In the genomic region with DNA sequence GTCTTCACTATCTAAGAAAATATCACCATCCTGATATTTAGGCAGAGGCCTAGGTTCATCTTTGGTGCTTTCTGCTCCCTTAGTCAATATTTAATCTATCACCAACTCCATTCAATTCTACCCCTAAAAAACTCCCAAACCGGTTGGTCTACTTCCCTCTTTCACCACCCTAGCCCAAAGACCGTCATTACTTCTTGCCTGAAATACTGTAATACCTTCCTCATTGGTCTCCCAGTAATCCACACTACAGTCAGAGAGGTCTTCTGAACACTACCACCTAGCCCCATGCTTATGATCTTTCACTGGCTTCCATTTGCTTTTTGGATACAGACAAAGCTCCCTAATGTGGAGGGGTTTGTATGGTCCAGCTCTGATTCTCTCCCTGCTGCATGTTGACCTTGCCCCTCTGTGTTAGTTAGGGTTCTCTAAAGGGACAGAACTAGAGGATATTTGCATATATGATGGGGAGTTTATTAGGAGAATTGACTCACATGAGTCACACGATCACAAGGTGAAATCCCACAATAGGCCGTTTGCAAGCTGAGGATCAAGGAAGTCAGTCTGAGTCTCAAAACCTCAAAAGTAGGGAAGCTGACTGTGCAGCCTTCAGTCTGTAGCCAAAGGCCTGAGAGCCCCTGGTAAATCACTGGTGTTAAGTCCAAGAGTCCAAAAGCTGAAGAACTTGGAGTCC, we compare ENCODE assay signal across 17 cellular contexts. TPM values are rescaled to one million over a fixed set of nuclear protein-coding genes. Genes with fewer than 3 reads are reported as not detected.
A peak's percentile ranks its signal among the peaks of the same experiment; 100 is the strongest.
DNase-seq lines count a peak whose midpoint lies in the region; ATAC-seq, FAIRE-seq and TF ChIP-seq lines count a peak whose summit lies in the region.
"Had no signal": no experiment of that assay in that cellular context is flagged by ENCODE, and none has a peak within 500 bp of the region (broad histone marks: within the 10 kb centered on the region; RNA-seq: fewer than 3 reads in every experiment).

No MANE protein-coding gene starts in this region.

- no peaks in the 10 kb centered on the region for H3K4me1 Mint-ChIP-seq in natural killer cell
- H3K4me1 Mint-ChIP-seq: activated CD4-positive, alpha-beta T cell treated with anti-CD3 and anti-CD28 coated beads for 36 hours; mesothelial cell of epicardium had no signal

- no peaks in the 10 kb centered on the region for H3K9me3 ChIP-seq in keratinocyte (ENCODE audit: control insufficient read depth, low read depth, low read length)
- H3K9me3 ChIP-seq: SK-N-SH, thoracic aorta had no signal

- H3K9me3 Mint-ChIP-seq in natural killer cell: no peaks in the 10 kb centered on the region
- H3K9me3 Mint-ChIP-seq: activated T-cell treated with anti-CD3 and anti-CD28 coated beads, Interleukin-2, amount 50 U/mL, for 4 hours; CD8-positive, alpha-beta T cell; mesothelial cell of epicardium had no signal

- no peak overlapping the region for H3K4me3 Mint-ChIP-seq in natural killer cell
- H3K4me3 Mint-ChIP-seq: activated CD4-positive, alpha-beta T cell treated with anti-CD3 and anti-CD28 coated beads for 36 hours; activated T-cell treated with anti-CD3 and anti-CD28 coated beads, Interleukin-2, amount 50 U/mL, for 4 hours; CD8-positive, alpha-beta T cell; mesothelial cell of epicardium had no signal

- no peak for TF ChIP-seq POLR2A in GM12891 (IDR thresholded peaks at IDR 0.05; ENCODE audit: low read depth, low read length)

- intact Hi-C loops in natural killer cell (cut with micrococcal nuclease): no loop called here

- TF ChIP-seq CTCF in keratinocyte (optimal IDR thresholded peaks at IDR 0.05 in 1 of 3, IDR thresholded peaks at IDR 0.05 in 1 of 3, conservative IDR thresholded peaks at IDR 0.05 in 1 of 3; ENCODE audit: extremely low read depth in 1 of 3, insufficient read depth in 2 of 3, low read length in 3 of 3): no peak
- TF ChIP-seq CTCF in natural killer cell (IDR thresholded peaks at IDR 0.05): no peak

- H3K79me2 ChIP-seq in keratinocyte (ENCODE audit: control insufficient read depth, insufficient read depth, low read length): peaks cover 28% of the 10 kb centered on the region

- peak overlapping the region; percentile 18 for H3K4me2 ChIP-seq in keratinocyte (ENCODE audit: control insufficient read depth, extremely low read depth, insufficient read depth, low read depth, low read length)
- H3K4me2 ChIP-seq: SK-N-SH had no signal

- H2AFZ ChIP-seq in keratinocyte (ENCODE audit: control insufficient read depth, low read length): peak overlapping the region; percentile 36

- no peak overlapping the region for H3K9ac ChIP-seq in keratinocyte (ENCODE audit: control insufficient read depth, extremely low read depth, insufficient read depth, low read length)
- H3K9ac ChIP-seq: SK-N-SH had no signal

- H3K27ac ChIP-seq in keratinocyte (ENCODE audit: control insufficient read depth, insufficient read depth, low read length): no peak overlapping the region
- H3K27ac ChIP-seq: thoracic aorta had no signal

- FAIRE-seq in GM12891 (lab: Jason Lieb, UNC): peak; percentile 78
- peak; percentile 87 for FAIRE-seq in keratinocyte (lab: Jason Lieb, UNC)
- FAIRE-seq: small intestine had no signal

- H3K36me3 ChIP-seq in keratinocyte (ENCODE audit: control insufficient read depth in 2 of 2, extremely low read depth in 1 of 2, insufficient read depth in 2 of 2, low read length in 2 of 2): peaks cover 0 to 2% of the 10 kb centered on the region in 2 experiments
- H3K36me3 ChIP-seq: thoracic aorta had no signal

- peak; percentile 38 for ATAC-seq in GM21723 (IDR thresholded peaks at IDR 0.05; ENCODE audit: unreplicated experiment)
- ATAC-seq in natural killer cell: no peak
- ATAC-seq: activated CD4-positive, alpha-beta T cell treated with anti-CD3 and anti-CD28 coated beads for 36 hours; activated T-cell treated with anti-CD3 and anti-CD28 coated beads, Interleukin-2, amount 50 U/mL, for 4 hours; CD8-positive, alpha-beta T cell had no signal

- DNase-seq in GM12891 (ENCODE audit: insufficient read length, low spot score): no peak
- DNase-seq in M059J (ENCODE audit: low read depth): peak; percentile 55
- no peak for DNase-seq in keratinocyte (ENCODE audit: low read depth, low spot score)
- DNase-seq in natural killer cell: no peak
- no peak for DNase-seq in NCI-H2029 (lab: John Stamatoyannopoulos, UW)
- no peak for DNase-seq in activated T-cell treated with anti-CD3 and anti-CD28 coated beads, Interleukin-2, amount 50 U/mL, for 1 hour
- DNase-seq: activated CD4-positive, alpha-beta T cell treated with anti-CD3 and anti-CD28 coated beads for 36 hours; activated T-cell treated with anti-CD3 and anti-CD28 coated beads, Interleukin-2, amount 50 U/mL, for 4 hours; CD8-positive, alpha-beta T cell; IMR-90; NCI-H187; NCI-H82; SK-N-SH; small intestine had no signal

- no peak overlapping the region for H3K27ac Mint-ChIP-seq in natural killer cell
- H3K27ac Mint-ChIP-seq: activated CD4-positive, alpha-beta T cell treated with anti-CD3 and anti-CD28 coated beads for 36 hours; CD8-positive, alpha-beta T cell; mesothelial cell of epicardium had no signal

- H3K36me3 Mint-ChIP-seq in natural killer cell: no peaks in the 10 kb centered on the region
- H3K36me3 Mint-ChIP-seq: CD8-positive, alpha-beta T cell; mesothelial cell of epicardium had no signal

- H4K20me1 ChIP-seq in keratinocyte (ENCODE audit: control insufficient read depth, extremely low read depth, insufficient read depth, low read length): no peaks in the 10 kb centered on the region

- H3K27me3 ChIP-seq in keratinocyte (ENCODE audit: control insufficient read depth, extremely low read depth, insufficient read depth, low read length): no peaks in the 10 kb centered on the region

- dilution Hi-C loops in keratinocyte (cut with MboI; ENCODE audit: extremely low pct_ligation_motif_present, low sequenced_read_pairs): no loop called here

- H3K4me3 ChIP-seq in keratinocyte (ENCODE audit: control insufficient read depth in 2 of 3, extremely low read depth in 1 of 3, insufficient read depth in 2 of 3, low read depth in 1 of 3, low read length in 3 of 3): no peak overlapping the region
- H3K4me3 ChIP-seq: thoracic aorta had no signal

- peaks cover 18 to 21% of the 10 kb centered on the region in 2 donors for H3K27me3 Mint-ChIP-seq in natural killer cell (ENCODE audit: low read depth in 2 of 2)

- no peaks in the 10 kb centered on the region for H3K9me1 ChIP-seq in keratinocyte (ENCODE audit: control insufficient read depth, extremely low read depth, insufficient read depth, low read length)

- peaks cover 4% of the 10 kb centered on the region for H3K4me1 ChIP-seq in keratinocyte (ENCODE audit: control insufficient read depth, extremely low read depth, insufficient read depth, low read length)

TF ChIP-seq in GM12891, 5 proteins besides CTCF, POLR2A, EP300 and RAD21:
- no peak for TF ChIP-seq POLR2AphosphoS5 (IDR thresholded peaks at IDR 0.05; ENCODE audit: low read depth, low read length)
- TF ChIP-seq PAX5 (IDR thresholded peaks at IDR 0.05; ENCODE audit: insufficient read depth, low read length, severe bottlenecking): no peak
- peak; percentile 85 for TF ChIP-seq POU2F2 (IDR thresholded peaks at IDR 0.05; ENCODE audit: low read depth, low read length)
- 0 out of 2 replicates have a peak, but pooled peaks have one; percentile 5 for TF ChIP-seq SPI1 (IDR thresholded peaks at IDR 0.05; ENCODE audit: low read depth, low read length)

RNA-seq across cellular contexts. Expression of gene ATP2C1, which starts 36.4 kb away (rescaled TPM):
- polyA plus RNA-seq in GM12891 (2012; ENCODE audit: low read depth, missing spikeins): 32.5 TPM
- 17.2 and 33.9 TPM in 2 replicates for total RNA-seq in M059J (2014; rRNA removed; shearing (Covaris generic))
- polyA plus RNA-seq in keratinocyte: 91.3 to 141 TPM (median 112 TPM) in 3 replicates
- 221 TPM for polyA plus RNA-seq in keratinocyte (2011; ENCODE audit: low read depth)
- 52.1 and 106 TPM in 2 replicates for polyA plus RNA-seq in keratinocyte (2011; cell fraction: cytosol; rRNA removed)
- polyA plus RNA-seq in keratinocyte (2011; cell fraction: nucleus; rRNA removed): 149 and 200 TPM in 2 replicates
- 64.0 and 75.1 TPM in 2 replicates for polyA plus RNA-seq in keratinocyte (2012; ENCODE audit: low replicate concordance)
- polyA minus RNA-seq in keratinocyte: 32.8 to 260 TPM (median 161 TPM) in 3 replicates
- polyA minus RNA-seq in keratinocyte (2011; cell fraction: cytosol; rRNA and poly(A)+ RNA removed): 85.2 TPM
- 143 and 252 TPM in 2 replicates for polyA minus RNA-seq in keratinocyte (2011; cell fraction: nucleus; rRNA and poly(A)+ RNA removed)
- total RNA-seq in natural killer cell: 10 to 100 TPM; 58.8 to 72.9 (median 60.6) TPM
